In genomic region chr22:26383968-26384576, GRCh38 we compare ENCODE assay signal across 22 cellular contexts. TPM values are rescaled to one million over a fixed set of nuclear protein-coding genes. Genes with fewer than 3 reads are reported as not detected.
DNase-seq lines count a peak whose midpoint lies in the region; ATAC-seq and TF ChIP-seq lines count a peak whose summit lies in the region.
"Had no signal": no experiment of that assay in that cellular context is flagged by ENCODE, and none has a peak within 500 bp of the region (broad histone marks: within the 10 kb centered on the region; RNA-seq: fewer than 3 reads in every experiment).

No MANE protein-coding gene starts in this region.

- H3K27me3 ChIP-seq in GM23338 (ENCODE audit: insufficient read depth) (no peaks in the 10 kb centered on the region), Karpas-422 (ENCODE audit: low read length) (no peaks in the 10 kb centered on the region), neural cell (ENCODE audit: insufficient read depth, low read depth, low read length) (no peaks in the 10 kb centered on the region)
- H3K27me3 ChIP-seq: BE2C; BLaER1 treated with 17β-estradiol and CSF1 and Interleukin-3, amounts not matched to agents 10 nM and 100 nM had no signal

- H3K4me2 ChIP-seq in GM23338, result no peak overlapping the region
- H3K4me2 ChIP-seq in Karpas-422 (ENCODE audit: low read depth, low read length, poor library complexity, severe bottlenecking), result peak overlapping the region; percentile 63
- H3K4me2 ChIP-seq in neural cell (ENCODE audit: low read length), result no peak overlapping the region
- H3K4me2 ChIP-seq: A549 had no signal

- no peaks in the 10 kb centered on the region for H3F3A ChIP-seq in GM23338 (replicated peaks; ENCODE audit: low read depth)
- no peaks in the 10 kb centered on the region for H3F3A ChIP-seq in neural cell (ENCODE audit: insufficient read depth, low read length, poor library complexity, severe bottlenecking)

- no peak overlapping the region for H3K4me3 Mint-ChIP-seq in GM23338
- H3K4me3 Mint-ChIP-seq: CD14-positive monocyte; CD4-positive, alpha-beta T cell; CD8-positive, alpha-beta memory T cell had no signal

- H3K9me3 Mint-ChIP-seq in GM23338, result no peaks in the 10 kb centered on the region; the same call in 2 of the 3 replicates

- H3K9ac ChIP-seq in Karpas-422 (ENCODE audit: low read length) (peak overlapping the region; percentile 68), neural cell (ENCODE audit: low read length) (no peak overlapping the region)
- H3K9ac ChIP-seq: BLaER1 treated with 17β-estradiol and CSF1 and Interleukin-3, amounts not matched to agents 10 nM and 100 nM; GM23248 had no signal

- H3K4me1 Mint-ChIP-seq in GM23338, result peaks cover 8% of the 10 kb centered on the region; the same call in 2 of the 3 replicates
- H3K4me1 Mint-ChIP-seq: CD14-positive monocyte; CD8-positive, alpha-beta memory T cell had no signal

- H3K79me2 ChIP-seq in GM23338 (replicated peaks; ENCODE audit: insufficient read depth) (no peaks in the 10 kb centered on the region), Karpas-422 (ENCODE audit: low read length) (no peaks in the 10 kb centered on the region), neural cell (replicated peaks; ENCODE audit: insufficient read depth, low read length) (no peaks in the 10 kb centered on the region)

- no peak for TF ChIP-seq RAD21 in neural cell (conservative IDR thresholded peaks at IDR 0.05)

- H3K27ac Mint-ChIP-seq in GM23338, result no peak overlapping the region
- H3K27ac Mint-ChIP-seq: CD4-positive, alpha-beta T cell; CD8-positive, alpha-beta memory T cell had no signal

- peaks cover 9% of the 10 kb centered on the region; the same call in 1 of the 2 replicates for H3K4me1 ChIP-seq in GM23338 (ENCODE audit: insufficient read depth)
- H3K4me1 ChIP-seq in Karpas-422 (ENCODE audit: low read length), result peaks cover 79% of the 10 kb centered on the region
- H3K4me1 ChIP-seq: A549, BE2C, HAP-1 had no signal

- H3K4me3 ChIP-seq in GM23338 (no peak overlapping the region), Karpas-422 (ENCODE audit: low read length) (peak overlapping the region; percentile 35; the same call in 1 of the 2 replicates), neural cell (ENCODE audit: low read length) (no peak overlapping the region)
- H3K4me3 ChIP-seq: A549; BLaER1 treated with 17β-estradiol and CSF1 and Interleukin-3, amounts not matched to agents 10 nM and 100 nM; GM12878; GM23248; HAP-1 had no signal

- no peak overlapping the region for H2AFZ ChIP-seq in GM23338
- H2AFZ ChIP-seq in Karpas-422 (ENCODE audit: low read length), result no peak overlapping the region; the same call in 1 of the 2 replicates
- H2AFZ ChIP-seq in neural cell (ENCODE audit: low read depth, low read length), result no peak overlapping the region
- H2AFZ ChIP-seq: GM23248 had no signal

- no peak for TF ChIP-seq EP300 in neural cell (conservative IDR thresholded peaks at IDR 0.05; ENCODE audit: poor library complexity, severe bottlenecking)

- H3K36me3 ChIP-seq in GM23338 (ENCODE audit: insufficient read depth) (no peaks in the 10 kb centered on the region), Karpas-422 (ENCODE audit: insufficient read depth, low read length) (no peaks in the 10 kb centered on the region; the same call in 1 of the 2 replicates), neural cell (ENCODE audit: insufficient read depth, low read length) (peaks cover 9% of the 10 kb centered on the region)
- H3K36me3 ChIP-seq: BE2C; BLaER1 treated with 17β-estradiol and CSF1 and Interleukin-3, amounts not matched to agents 10 nM and 100 nM; HAP-1 had no signal

- H3K36me3 Mint-ChIP-seq in GM23338 (ENCODE audit: low read depth), result no peaks in the 10 kb centered on the region
- H3K36me3 Mint-ChIP-seq: CD14-positive monocyte; CD8-positive, alpha-beta memory T cell had no signal

- 0 out of 2 replicates have a peak, but pooled peaks cover 7% of the 10 kb centered on the region for H3K9me2 ChIP-seq in GM23338 (ENCODE audit: insufficient read depth)
- no peaks in the 10 kb centered on the region for H3K9me2 ChIP-seq in Karpas-422 (replicated peaks; ENCODE audit: insufficient read depth, low read length)
- H3K9me2 ChIP-seq in neural cell (ENCODE audit: insufficient read depth, low read length), result no peaks in the 10 kb centered on the region

- ATAC-seq in GM23338 (no peak; the same call in 2 of the 3 replicates), HG03342 (IDR thresholded peaks at IDR 0.05; ENCODE audit: unreplicated experiment) (no peak), HG03175 (IDR thresholded peaks at IDR 0.05; ENCODE audit: unreplicated experiment) (no peak)
- ATAC-seq: A549, GM12878 had no signal

- H3K27me3 Mint-ChIP-seq in GM23338 (ENCODE audit: insufficient read depth, low read depth, poor library complexity), result no peaks in the 10 kb centered on the region

- DNase-seq in GM23338 (ENCODE audit: low spot score) (peak; percentile 37), Karpas-422 (no peak)
- DNase-seq in stimulated activated CD4-positive, alpha-beta T cell treated with anti-CD3 and anti-CD28 coated beads, Interleukin-2, amount 100 ng/mL, for 24 hours, result no peak
- DNase-seq: 8988T; ACHN; AML-193; BE2C; CD4-positive, alpha-beta T cell; CD8-positive, alpha-beta memory T cell; DMS 273 treated with DMSO at 0.1 percent for 48 hours; DMS79; EL; GDM1; GM23248 had no signal

- no peak overlapping the region for H3K27ac ChIP-seq in GM23338 (ENCODE audit: low read depth)
- H3K27ac ChIP-seq in Karpas-422 (ENCODE audit: low read length), result peak overlapping the region; percentile 97
- H3K27ac ChIP-seq in neural cell (ENCODE audit: low read length), result peak overlapping the region; percentile 77
- H3K27ac ChIP-seq: A549; BLaER1 treated with 17β-estradiol and CSF1 and Interleukin-3, amounts not matched to agents 10 nM and 100 nM; GM23248 had no signal

- no peaks in the 10 kb centered on the region; the same call in 1 of the 2 replicates for H4K20me1 ChIP-seq in GM23338 (replicated peaks; ENCODE audit: insufficient read depth)
- H4K20me1 ChIP-seq in Karpas-422 (ENCODE audit: insufficient read depth, low read depth, low read length), result no peaks in the 10 kb centered on the region
- H4K20me1 ChIP-seq in neural cell (ENCODE audit: insufficient read depth), result no peaks in the 10 kb centered on the region
- H4K20me1 ChIP-seq: BLaER1 treated with 17β-estradiol and CSF1 and Interleukin-3, amounts not matched to agents 10 nM and 100 nM had no signal

- H3K9me3 ChIP-seq in Karpas-422 (ENCODE audit: low read length) (no peaks in the 10 kb centered on the region), neural cell (ENCODE audit: low read length) (no peaks in the 10 kb centered on the region)
- H3K9me3 ChIP-seq: A549, BE2C, HAP-1 had no signal

- TF ChIP-seq CTCF in GM23338 (conservative IDR thresholded peaks at IDR 0.05; ENCODE audit: low read depth in 2 of 2), result no peak
- no peak for TF ChIP-seq CTCF in neural cell (IDR thresholded peaks at IDR 0.05; ENCODE audit: poor library complexity, severe bottlenecking)

TF ChIP-seq in GM23338, 12 proteins besides CTCF, POLR2A, EP300 and RAD21 (continues in another document):
- no peak for TF ChIP-seq POLR2AphosphoS5 (IDR thresholded peaks at IDR 0.05; ENCODE audit: low read depth)
- no peak for TF ChIP-seq EZH2phosphoT487 (IDR thresholded peaks at IDR 0.05; ENCODE audit: unreplicated experiment)
- no peak for TF ChIP-seq EZH2 (IDR thresholded peaks at IDR 0.05; ENCODE audit: low read depth, unreplicated experiment)
- no peak for TF ChIP-seq NANOG (IDR thresholded peaks at IDR 0.05; ENCODE audit: borderline replicate concordance)

TF ChIP-seq in neural cell, 6 proteins besides CTCF, POLR2A, EP300 and RAD21:
- TF ChIP-seq EZH2 (IDR thresholded peaks at IDR 0.05; ENCODE audit: borderline replicate concordance, insufficient read depth, low read length, poor library complexity, severe bottlenecking) (no peak), TAF1 (IDR thresholded peaks at IDR 0.05; ENCODE audit: low read depth) (no peak), MXI1 (conservative IDR thresholded peaks at IDR 0.05; ENCODE audit: poor library complexity, severe bottlenecking) (no peak), POLR2AphosphoS5 (IDR thresholded peaks at IDR 0.05) (no peak), SMC3 (conservative IDR thresholded peaks at IDR 0.05; ENCODE audit: poor library complexity) (no peak), REST (IDR thresholded peaks at IDR 0.05; ENCODE audit: borderline replicate concordance) (no peak)

RNA-seq across cellular contexts. Expression of gene ASPHD2, which starts 45.0 kb away (rescaled TPM):
- 9.3 and 10.0 TPM in 2 replicates for total RNA-seq in GM23338 (2014; rRNA removed; shearing (Covaris generic))
- polyA plus RNA-seq in GM23338 (2016; fragmentation: Nextera tagmentation; extraction: Ambion mirVana) (6.0 and 8.3 TPM in 2 replicates), neural cell (16.7 and 18.7 TPM in 2 replicates)
- 30.7 and 33.3 TPM in 2 replicates for total RNA-seq in Karpas-422 (2014; rRNA removed; shearing (Covaris generic); ENCODE audit: low replicate concordance)
- 28.1 and 29.0 TPM in 2 replicates for polyA minus RNA-seq in neural cell
